In the genomic region with DNA sequence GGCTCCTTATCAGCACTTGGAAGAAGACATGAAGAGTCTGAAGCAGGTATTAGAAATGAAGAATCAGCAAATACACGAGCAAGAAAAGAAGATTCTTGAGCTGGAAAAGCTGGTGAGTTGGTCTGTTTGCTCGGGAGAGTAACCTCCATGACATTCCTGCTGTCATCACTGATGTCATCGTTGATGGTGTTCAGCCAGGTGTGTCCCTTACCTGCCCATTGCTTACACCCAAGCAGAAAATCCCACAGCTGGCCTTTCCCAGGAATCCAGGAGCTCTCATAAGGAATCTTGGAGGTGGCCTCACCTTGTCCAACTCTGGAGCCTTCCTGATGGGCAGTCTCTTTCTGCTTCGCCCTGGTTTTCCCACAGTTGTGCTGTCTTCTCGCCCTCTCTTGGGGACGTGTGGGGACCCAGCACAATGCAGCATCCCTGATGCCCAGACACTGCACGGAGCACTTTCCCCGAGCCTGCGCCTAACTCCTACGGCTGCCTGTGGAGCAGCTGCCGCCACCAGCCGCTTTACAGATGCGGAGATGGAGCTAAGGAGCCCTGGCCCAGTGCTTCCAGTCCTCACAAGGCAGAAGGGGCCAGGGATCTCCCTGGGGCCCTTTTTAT, we compare ENCODE assay signal across 12 cellular contexts.
DNase-seq lines count a peak whose midpoint lies in the region; ATAC-seq and TF ChIP-seq lines count a peak whose summit lies in the region.
"Had no signal": no experiment of that assay in that cellular context is flagged by ENCODE, and none has a peak within 500 bp of the region (broad histone marks: within the 10 kb centered on the region; RNA-seq: fewer than 3 reads in every experiment).

No MANE protein-coding gene starts in this region.

- CTCF ChIA-PET in AG04450 (lab: Charles Lee): interaction anchor here (1.6 to 3.1 kb wide), 3 partner anchors 9 to 26 kb away, joined by 5 to 20 read pairs (median 5); no protein-coding TSS in a partner anchor

- H3K27ac ChIP-seq in AG04450 (ENCODE audit: low read depth, low read length) (peak overlapping the region; percentile 2), spleen (no peak overlapping the region)
- H3K27ac ChIP-seq: BLaER1 treated with 17β-estradiol and CSF1 and Interleukin-3, amounts not matched to agents 10 nM and 100 nM had no signal

- TF ChIP-seq CTCF in AG04450 (IDR thresholded peaks at IDR 0.05; ENCODE audit: low read depth, low read length) (no peak), spleen (IDR thresholded peaks at IDR 0.05 in 8 of 11, conservative IDR thresholded peaks at IDR 0.05 in 3 of 11) (no peak)

- 89 to 95% (median 93%) methylated on average over 10 to 13 of the region's 13 CpGs for WGBS in spleen, 5 donors

- TF ChIP-seq POLR2A in spleen (IDR thresholded peaks at IDR 0.05): no peak

- POLR2A ChIA-PET in AG04450 (lab: Yijun Ruan, JAX): no interaction called here

- peaks cover 10 to 36% (median 24%) of the 10 kb centered on the region in 6 donors for H3K4me1 ChIP-seq in spleen

- no peaks in the 10 kb centered on the region; the same call in 1 of the 2 replicates for H3K9me3 ChIP-seq in AG04450 (ENCODE audit: control insufficient read depth, insufficient read depth, low read length)
- H3K9me3 ChIP-seq in spleen: no peaks in the 10 kb centered on the region
- H3K9me3 ChIP-seq: BLaER1 treated with 17β-estradiol and CSF1 and Interleukin-3, amounts not matched to agents 10 nM and 100 nM had no signal

- H3K4me3 ChIP-seq in AG04450 (ENCODE audit: low read depth, low read length) (no peak overlapping the region), spleen (no peak overlapping the region)
- H3K4me3 ChIP-seq: BLaER1 treated with 17β-estradiol and CSF1 and Interleukin-3, amounts not matched to agents 10 nM and 100 nM; GM12878; GM23338 had no signal

- DNase-seq in AG04450 (ENCODE audit: low read depth, low spot score): no peak
- DNase-seq in DMS53 (lab: John Stamatoyannopoulos, UW): peak; percentile 53
- DNase-seq in kidney tubule cell (ENCODE audit: low spot score): peak; percentile 56
- DNase-seq in spleen: peak; percentile 61
- DNase-seq in 8988T: no peak
- DNase-seq: CD4-positive, CD25-positive, alpha-beta regulatory T cell; DMS79; H7 had no signal

- intact Hi-C loops in spleen (cut with DNase I; ENCODE audit: low total_unique reads): no loop called here

- ATAC-seq in HG03025 (IDR thresholded peaks at IDR 0.05; ENCODE audit: low FRiP score, unreplicated experiment): no peak
- ATAC-seq: GM12878, GM23338 had no signal

- H3K36me3 ChIP-seq in spleen: no peaks in the 10 kb centered on the region
- H3K36me3 ChIP-seq: BLaER1 treated with 17β-estradiol and CSF1 and Interleukin-3, amounts not matched to agents 10 nM and 100 nM had no signal

- peaks cover 42% of the 10 kb centered on the region for H3K27me3 ChIP-seq in AG04450 (ENCODE audit: control insufficient read depth, insufficient read depth, low read length)
- peaks cover 0 to 12% (median 3%) of the 10 kb centered on the region in 7 donors for H3K27me3 ChIP-seq in spleen (replicated peaks in 1 of 7)
- H3K27me3 ChIP-seq: BLaER1 treated with 17β-estradiol and CSF1 and Interleukin-3, amounts not matched to agents 10 nM and 100 nM had no signal

Comparison
In these comparisons a context has a peak if more than half of its experiments do, and no peak if none do; other contexts are left out.
1. DNase-seq: peak in DMS53 (single experiment), kidney tubule cell (single experiment) and spleen (single experiment); none in AG04450 (single experiment) and 8988T (single experiment).